ENCODE assay signal across 8 cellular contexts in genomic region chr1:234600418-234601216, GRCh38. TPM values are rescaled to one million over a fixed set of nuclear protein-coding genes. Genes with fewer than 3 reads are reported as not detected.
DNase-seq lines count a peak whose midpoint lies in the region; ATAC-seq and TF ChIP-seq lines count a peak whose summit lies in the region.

No MANE protein-coding gene starts in this region.

- ATAC-seq in PC-3 (no peak), memory B cell (ENCODE audit: low read depth) (peak; percentile 7)

- H4K8ac ChIP-seq in H9 (replicated peaks; ENCODE audit: insufficient read length, low read depth, low read length), result no peak overlapping the region

- no peak overlapping the region for H4K91ac ChIP-seq in H9 (ENCODE audit: insufficient read length, low read depth, low read length)

- H3K23me2 ChIP-seq in H9 (ENCODE audit: insufficient read length, low read depth, low read length, poor library complexity, severe bottlenecking), result no peaks in the 10 kb centered on the region

- H2BK5ac ChIP-seq in H9 (ENCODE audit: insufficient read length, low read length), result no peak overlapping the region

- no peak overlapping the region for H3K4ac ChIP-seq in H9 (ENCODE audit: low read depth, low read length)

- H2AFZ ChIP-seq in H9 (ENCODE audit: low read length) (no peak overlapping the region), PC-3 (ENCODE audit: low read length) (no peak overlapping the region)

- H3K4me3 Mint-ChIP-seq in H9, result peak overlapping the region; percentile 58 to 77
- H3K4me3 Mint-ChIP-seq in memory B cell, result peak overlapping the region; percentile 60
- H3K4me3 Mint-ChIP-seq in type B pancreatic cell, result peak overlapping the region; percentile 81

- H3K27me3 Mint-ChIP-seq in H9 (ENCODE audit: low read depth) (no peaks in the 10 kb centered on the region), memory B cell (no peaks in the 10 kb centered on the region), type B pancreatic cell (no peaks in the 10 kb centered on the region)

- H2BK15ac ChIP-seq in H9 (ENCODE audit: low read depth, low read length), result no peak overlapping the region

- peaks cover 31% of the 10 kb centered on the region for H3K36me3 ChIP-seq in PC-3 (ENCODE audit: low read depth, low read length)

- no peak overlapping the region for H2BK20ac ChIP-seq in H9 (ENCODE audit: low read depth, low read length, poor library complexity, severe bottlenecking)

- H2BK12ac ChIP-seq in H9 (ENCODE audit: insufficient read length, low read depth, low read length), result no peak overlapping the region

- no peak overlapping the region for H2AK5ac ChIP-seq in H9 (ENCODE audit: insufficient read length, low read length)

- H3K9me3 ChIP-seq in H9 (ENCODE audit: control insufficient read depth, low read depth, low read length) (no peaks in the 10 kb centered on the region), PC-3 (ENCODE audit: low read length) (no peaks in the 10 kb centered on the region)

- peaks cover 0 to 20% (median 0%) of the 10 kb centered on the region in 3 experiments; a peak in 3 of 7 replicates for H3K36me3 Mint-ChIP-seq in H9 (ENCODE audit: insufficient read depth in 1 of 3, low read depth in 3 of 3)
- peaks cover 7% of the 10 kb centered on the region for H3K36me3 Mint-ChIP-seq in memory B cell
- peaks cover 24% of the 10 kb centered on the region for H3K36me3 Mint-ChIP-seq in type B pancreatic cell

- peak; percentile 70 for DNase-seq in DMS53 (lab: John Stamatoyannopoulos, UW)
- DNase-seq in H9, result no peak
- DNase-seq in PC-3, result peak; percentile 43
- DNase-seq in memory B cell (ENCODE audit: low spot score in 2 of 2), result no peak
- DNase-seq in type B pancreatic cell (ENCODE audit: extremely low spot score, unreplicated experiment), result no peak
- DNase-seq in activated CD8-positive, alpha-beta memory T cell treated with anti-CD3 and anti-CD28 coated beads for 24 hours, result no peak
- DNase-seq in mesenteric fat pad (ENCODE audit: low spot score), result no peak

- no peaks in the 10 kb centered on the region for H4K20me1 ChIP-seq in H9 (ENCODE audit: control insufficient read depth, insufficient read depth, insufficient read length)
- H4K20me1 ChIP-seq in PC-3 (ENCODE audit: low read length), result peaks cover 20% of the 10 kb centered on the region

- no peak overlapping the region for H3K14ac ChIP-seq in H9 (ENCODE audit: insufficient read depth, low read length)

- peaks cover 43 to 50% of the 10 kb centered on the region in 2 experiments for H3K4me1 Mint-ChIP-seq in H9
- H3K4me1 Mint-ChIP-seq in memory B cell, result peaks cover 30% of the 10 kb centered on the region
- H3K4me1 Mint-ChIP-seq in type B pancreatic cell (ENCODE audit: unreplicated experiment), result peaks cover 41% of the 10 kb centered on the region

- no peak overlapping the region for H3T11ph ChIP-seq in H9 (ENCODE audit: low read length)

- H3K27ac Mint-ChIP-seq in H9, result peak overlapping the region; percentile 66 to 84 (median 78); a peak in 6 of 7 replicates
- peak overlapping the region; percentile 90 for H3K27ac Mint-ChIP-seq in memory B cell
- H3K27ac Mint-ChIP-seq in type B pancreatic cell, result peak overlapping the region; percentile 94

- no peak overlapping the region for H3K9ac ChIP-seq in H9 (ENCODE audit: extremely low read depth, insufficient read length, low read length)
- H3K9ac ChIP-seq in PC-3 (ENCODE audit: low read length), result peak overlapping the region; percentile 83

- peaks cover 18% of the 10 kb centered on the region for H3F3A ChIP-seq in PC-3 (ENCODE audit: low read length, unreplicated experiment)

- H3K9me2 ChIP-seq in PC-3 (replicated peaks; ENCODE audit: low read length), result no peaks in the 10 kb centered on the region

- intact Hi-C loops in PC-3 (cut with micrococcal nuclease), result no loop called here

- TF ChIP-seq CTCF in H9 (conservative IDR thresholded peaks at IDR 0.05) (no peak), PC-3 (conservative IDR thresholded peaks at IDR 0.05; ENCODE audit: low read depth, low read length) (no peak), type B pancreatic cell (conservative IDR thresholded peaks at IDR 0.05) (no peak)

- H3K4me3 ChIP-seq in PC-3 (ENCODE audit: low read length), result peak overlapping the region; percentile 78; the same call in 1 of the 2 replicates

- no peak overlapping the region for H3K23ac ChIP-seq in H9 (ENCODE audit: insufficient read length, low read depth, low read length)

- H3K4me2 ChIP-seq in H9 (ENCODE audit: insufficient read depth, insufficient read length, low read length), result peak overlapping the region; percentile 46
- H3K4me2 ChIP-seq in PC-3 (ENCODE audit: low read length), result peak overlapping the region; percentile 98

- BruUV-seq in PC-3 (replicated peaks; lab: Mats Ljungman, UMichigan), result TSS peak; percentile 60

- WGBS in H9 (ENCODE audit: extremely low coverage, insufficient read length, low lambda C conversion rate), result no CpG with 5 or more reads among the region's 11 CpGs

- H3K4me1 ChIP-seq in H9 (ENCODE audit: insufficient read depth, low read length) (peaks cover 2% of the 10 kb centered on the region), PC-3 (ENCODE audit: insufficient read depth, low read length) (peaks cover 48% of the 10 kb centered on the region)

- no peaks in the 10 kb centered on the region for H3K27me3 ChIP-seq in H9 (ENCODE audit: insufficient read depth, low read length)
- no peaks in the 10 kb centered on the region for H3K27me3 ChIP-seq in PC-3 (ENCODE audit: low read length)

- CTCF ChIA-PET in PC-3 (lab: Charles Lee), result interaction anchor here (0.6 kb wide), 1 partner anchor 102 kb away, joined by 7 read pairs; no protein-coding TSS in a partner anchor

- no peak overlapping the region for H4K5ac ChIP-seq in H9 (ENCODE audit: insufficient read length, low read depth, low read length)

- H3K9me3 Mint-ChIP-seq in H9, result no peaks in the 10 kb centered on the region; a peak in 1 of 5 replicates
- H3K9me3 Mint-ChIP-seq in memory B cell, result no peaks in the 10 kb centered on the region
- H3K9me3 Mint-ChIP-seq in type B pancreatic cell, result peaks cover 8% of the 10 kb centered on the region

- no peaks in the 10 kb centered on the region for H3K79me1 ChIP-seq in H9 (ENCODE audit: insufficient read depth, low read depth, low read length, poor library complexity, severe bottlenecking)

- H2BK120ac ChIP-seq in H9 (ENCODE audit: low read depth, low read length, poor library complexity, severe bottlenecking), result no peak overlapping the region

- H3K79me2 ChIP-seq in H9 (ENCODE audit: insufficient read depth, low read length), result peaks cover 13% of the 10 kb centered on the region; the same call in 1 of the 2 replicates
- peaks cover 48% of the 10 kb centered on the region for H3K79me2 ChIP-seq in PC-3 (ENCODE audit: low read length)

- no peak overlapping the region for H3K56ac ChIP-seq in H9 (ENCODE audit: insufficient read length, low read depth, low read length)

- peak overlapping the region; percentile 25 for H3K27ac ChIP-seq in H9 (ENCODE audit: insufficient read length, low read depth, low read length)
- H3K27ac ChIP-seq in PC-3 (ENCODE audit: low read length), result peak overlapping the region; percentile 96
- peak overlapping the region; percentile 78 for H3K27ac ChIP-seq in cingulate gyrus (ENCODE audit: low read depth, low read length)

- POLR2A ChIA-PET in PC-3 (lab: Charles Lee; ENCODE audit: unreplicated experiment), result interaction anchor here (0.8 kb wide), 1 partner anchor 11 kb away, joined by 4 read pairs; no protein-coding TSS in a partner anchor

- H3K18ac ChIP-seq in H9 (ENCODE audit: insufficient read length, low read depth, low read length), result no peak overlapping the region

RNA-seq across cellular contexts. Expression of gene IRF2BP2, which starts 9.4 kb away (rescaled TPM):
- total RNA-seq in H9 (2021) (80.2 and 80.3 TPM in 2 replicates), PC-3 (2014; rRNA removed) (78.8 and 102 TPM in 2 replicates), type B pancreatic cell (ENCODE audit: low replicate concordance) (181 and 202 TPM in 2 replicates), mesenteric fat pad (108 TPM)

Comparison
In these comparisons a context has a peak if more than half of its experiments do, and no peak if none do; other contexts are left out.
1. DNase-seq: peak in DMS53 (single experiment) and PC-3 (single experiment); none in H9 (single experiment), memory B cell (0 of 2), type B pancreatic cell (single experiment), activated CD8-positive, alpha-beta memory T cell treated with anti-CD3 and anti-CD28 coated beads for 24 hours (single experiment) and mesenteric fat pad (single experiment).
2. H3K27ac ChIP-seq: peak in every context shown above with its lines; median percentile 96 in PC-3; 78 in cingulate gyrus; 25 in H9.
3. Peak in every context shown above with its lines, with median percentiles within 50 percentile points of each other: H3K27ac Mint-ChIP-seq and H3K4me3 Mint-ChIP-seq.